ENCODE assay signal across 17 cellular contexts in genomic region chr7:94440460-94441039, GRCh38. TPM values are rescaled to one million over a fixed set of nuclear protein-coding genes. Genes with fewer than 3 reads are reported as not detected.
DNase-seq lines count a peak whose midpoint lies in the region; ATAC-seq and TF ChIP-seq lines count a peak whose summit lies in the region.
"Had no signal": no experiment of that assay in that cellular context is flagged by ENCODE, and none has a peak within 500 bp of the region (broad histone marks: within the 10 kb centered on the region; RNA-seq: fewer than 3 reads in every experiment).

No MANE protein-coding gene starts in this region.

- H3K4me1 ChIP-seq in heart right ventricle = peaks cover 0 to 15% (median 0%) of the 10 kb centered on the region in 9 donors
- H3K4me1 ChIP-seq in upper lobe of right lung = peaks cover 4% of the 10 kb centered on the region
- H3K4me1 ChIP-seq: vagina had no signal

- peaks cover 37% of the 10 kb centered on the region for H3K4me1 Mint-ChIP-seq in type B pancreatic cell (ENCODE audit: unreplicated experiment)

- H3K27ac Mint-ChIP-seq in type B pancreatic cell = no peak overlapping the region
- H3K27ac Mint-ChIP-seq: activated naive CD4-positive, alpha-beta T cell treated with anti-CD3 and anti-CD28 coated beads for 36 hours had no signal

- H3K4me3 ChIP-seq in heart right ventricle (no peak overlapping the region), upper lobe of right lung (no peak overlapping the region)
- H3K4me3 ChIP-seq: GM12878, vagina had no signal

- ATAC-seq in heart right ventricle (peak in 5 of 8 donors; percentile 44 to 63 (median 56)), Right ventricle myocardium inferior (no peak), upper lobe of right lung (peak; percentile 88)
- ATAC-seq: GM12878 had no signal

- H3K9me3 Mint-ChIP-seq in type B pancreatic cell = no peaks in the 10 kb centered on the region
- H3K9me3 Mint-ChIP-seq: activated naive CD4-positive, alpha-beta T cell treated with anti-CD3 and anti-CD28 coated beads for 36 hours had no signal

- no peak overlapping the region for H3K4me3 Mint-ChIP-seq in type B pancreatic cell
- H3K4me3 Mint-ChIP-seq: activated naive CD4-positive, alpha-beta T cell treated with anti-CD3 and anti-CD28 coated beads for 36 hours had no signal

- no peaks in the 10 kb centered on the region for H3K36me3 Mint-ChIP-seq in type B pancreatic cell

- H3K27ac ChIP-seq in heart right ventricle (no peak overlapping the region), upper lobe of right lung (no peak overlapping the region)
- H3K27ac ChIP-seq: vagina had no signal

- intact Hi-C loops in heart right ventricle (cut with DNase I) = loop anchor here in 1 of 10 donors (10.0 kb wide), 1 partner anchor 214 kb away; the partner anchor contains the start of gene SGCE
- intact Hi-C loops in Right ventricle myocardium inferior (cut with DNase I) = loop anchor here (10.0 kb wide), 1 partner anchor 814 kb away; no protein-coding TSS in a partner anchor
- intact Hi-C loops in upper lobe of right lung (cut with DNase I) = no loop called here

- H3K36me3 ChIP-seq in heart right ventricle (no peaks in the 10 kb centered on the region), upper lobe of right lung (no peaks in the 10 kb centered on the region)
- H3K36me3 ChIP-seq: vagina had no signal

- no peaks in the 10 kb centered on the region for H3K27me3 Mint-ChIP-seq in type B pancreatic cell

- H3K27me3 ChIP-seq in heart right ventricle (peaks cover 0 to 14% (median 8%) of the 10 kb centered on the region in 7 donors), upper lobe of right lung (no peaks in the 10 kb centered on the region)
- H3K27me3 ChIP-seq: vagina had no signal

- TF ChIP-seq CTCF in heart right ventricle (IDR thresholded peaks at IDR 0.05) (no peak), upper lobe of right lung (IDR thresholded peaks at IDR 0.05) (no peak), type B pancreatic cell (conservative IDR thresholded peaks at IDR 0.05) (no peak)

- no peak for DNase-seq in heart right ventricle
- no peak for DNase-seq in Right ventricle myocardium inferior (ENCODE audit: missing footprints)
- peak; percentile 41 for DNase-seq in amniotic epithelial cell (ENCODE audit: low read depth)
- DNase-seq in inferior parietal cortex (ENCODE audit: extremely low spot score) = peak; percentile 12
- DNase-seq in upper lobe of right lung = no peak
- DNase-seq in type B pancreatic cell (ENCODE audit: extremely low spot score, unreplicated experiment) = no peak
- no peak for DNase-seq in iPS-NIHi11 (ENCODE audit: low spot score)
- DNase-seq in OCI-M1 (lab: John Stamatoyannopoulos, UW) = no peak
- DNase-seq: activated naive CD4-positive, alpha-beta T cell treated with anti-CD3 and anti-CD28 coated beads for 36 hours; DND-41; foreskin fibroblast; H7; MV-4-11; NCI-H524 treated with DMSO at 0.1 percent for 48 hours; SHP77 treated with DMSO at 0.1 percent for 48 hours had no signal

- no peaks in the 10 kb centered on the region for H3K9me3 ChIP-seq in heart right ventricle
- no peaks in the 10 kb centered on the region for H3K9me3 ChIP-seq in upper lobe of right lung
- H3K9me3 ChIP-seq: vagina had no signal

- 61 to 75% methylated on average over 7 of the region's 7 CpGs for WGBS in heart right ventricle, 2 donors

RNA-seq across cellular contexts. Expression of gene COL1A2, which starts 45.9 kb away (rescaled TPM):
- total RNA-seq in heart right ventricle (100 to 1,000 TPM in 4 of 10 donors, 10 to 100 TPM in 6; 62.4 to 428 (median 91.0) TPM), Right ventricle myocardium inferior (96.6 TPM), upper lobe of right lung (321 TPM), type B pancreatic cell (ENCODE audit: low replicate concordance) (23.0 and 692 TPM in 2 replicates)
- 100 to 1,000 TPM in 1 of 2 donors, 10 to 100 TPM in 1; 45.2 to 155 TPM for polyA plus RNA-seq in heart right ventricle

Comparison
In these comparisons a context has a peak if more than half of its experiments do, and no peak if none do; other contexts are left out.
1. DNase-seq: peak in amniotic epithelial cell (single experiment) and inferior parietal cortex (single experiment); none in heart right ventricle (0 of 2), Right ventricle myocardium inferior (single experiment), upper lobe of right lung (single experiment), type B pancreatic cell (single experiment), iPS-NIHi11 (single experiment) and OCI-M1 (single experiment).